In genomic region chr4:104772849-104773248, GRCh38 we compare ENCODE assay signal across 13 cellular contexts.
DNase-seq lines count a peak whose midpoint lies in the region; ATAC-seq and TF ChIP-seq lines count a peak whose summit lies in the region.
"Had no signal": no experiment of that assay in that cellular context is flagged by ENCODE, and none has a peak within 500 bp of the region (broad histone marks: within the 10 kb centered on the region; RNA-seq: fewer than 3 reads in every experiment).

No MANE protein-coding gene starts in this region.

- no peak for TF ChIP-seq CTCF in KMS-11 (conservative IDR thresholded peaks at IDR 0.05; ENCODE audit: low read depth, low read length)

- intact Hi-C loops in right cardiac atrium (cut with DNase I): no loop called here

- DNase-seq in NCI-H82 treated with DMSO at 0.1 percent for 48 hours (lab: John Stamatoyannopoulos, UW; ENCODE audit: unreplicated experiment) (no peak), right cardiac atrium (no peak)
- no peak for DNase-seq in activated naive CD4-positive, alpha-beta T cell treated with anti-CD3 and anti-CD28 coated beads, Interleukin-2, amount 10 ng/mL, durations not matched to agents 7 days and 5 days
- DNase-seq in stimulated activated CD4-positive, alpha-beta T cell treated with anti-CD3 and anti-CD28 coated beads, Interleukin-4, amount 100 ng/mL, for 1 hour: no peak
- DNase-seq: esophagus squamous epithelium; islet precursor cell; NCI-H1092; NK-92 treated with Interleukin-12 subunit alpha and Interleukin-12 subunit beta, amount 100 ng/mL, for 24 hours had no signal

- no peaks in the 10 kb centered on the region for H3K9me3 Mint-ChIP-seq in activated naive CD4-positive, alpha-beta T cell treated with anti-CD3 and anti-CD28 coated beads, Interleukin-2, amount 10 ng/mL, durations not matched to agents 7 days and 5 days

- peak overlapping the region; percentile 71 for H3K4me2 ChIP-seq in KMS-11

- peak; percentile 73 for ATAC-seq in GM18498 (IDR thresholded peaks at IDR 0.05; ENCODE audit: unreplicated experiment)
- peak; percentile 75 for ATAC-seq in GM19452 (IDR thresholded peaks at IDR 0.05; ENCODE audit: unreplicated experiment)
- ATAC-seq in HG02943 (IDR thresholded peaks at IDR 0.05; ENCODE audit: low read depth, unreplicated experiment): peak; percentile 82
- ATAC-seq in right cardiac atrium: no peak

- H3K36me3 Mint-ChIP-seq in activated naive CD4-positive, alpha-beta T cell treated with anti-CD3 and anti-CD28 coated beads, Interleukin-2, amount 10 ng/mL, durations not matched to agents 7 days and 5 days: no peaks in the 10 kb centered on the region

- no peaks in the 10 kb centered on the region for H3K79me2 ChIP-seq in KMS-11 (ENCODE audit: insufficient read depth, low read depth)

- no peak overlapping the region for H3K4me3 Mint-ChIP-seq in activated naive CD4-positive, alpha-beta T cell treated with anti-CD3 and anti-CD28 coated beads, Interleukin-2, amount 10 ng/mL, durations not matched to agents 7 days and 5 days

- 63% methylated on average over 1 of the region's 1 CpG for WGBS in right cardiac atrium

- H3K9me3 ChIP-seq in right cardiac atrium (ENCODE audit: control insufficient read depth, low read length): no peaks in the 10 kb centered on the region
- H3K9me3 ChIP-seq: esophagus squamous epithelium had no signal

- no peaks in the 10 kb centered on the region for H3K4me1 Mint-ChIP-seq in activated naive CD4-positive, alpha-beta T cell treated with anti-CD3 and anti-CD28 coated beads, Interleukin-2, amount 10 ng/mL, durations not matched to agents 7 days and 5 days

- CTCF ChIA-PET in activated naive CD4-positive, alpha-beta T cell treated with anti-CD3 and anti-CD28 coated beads, Interleukin-2, amount 10 ng/mL, durations not matched to agents 7 days and 5 days (lab: Charles Lee): no interaction called here

- H3K27me3 Mint-ChIP-seq in activated naive CD4-positive, alpha-beta T cell treated with anti-CD3 and anti-CD28 coated beads, Interleukin-2, amount 10 ng/mL, durations not matched to agents 7 days and 5 days: no peaks in the 10 kb centered on the region

- H3K4me1 ChIP-seq in KMS-11 (ENCODE audit: low read depth, poor library complexity, severe bottlenecking) (peaks cover 18% of the 10 kb centered on the region), right cardiac atrium (ENCODE audit: control insufficient read depth, insufficient read depth, low read length) (no peaks in the 10 kb centered on the region)
- H3K4me1 ChIP-seq: esophagus squamous epithelium had no signal

- H4K20me1 ChIP-seq in KMS-11 (ENCODE audit: insufficient read depth): no peaks in the 10 kb centered on the region

- no peak overlapping the region for H3K27ac Mint-ChIP-seq in activated naive CD4-positive, alpha-beta T cell treated with anti-CD3 and anti-CD28 coated beads, Interleukin-2, amount 10 ng/mL, durations not matched to agents 7 days and 5 days

- peak overlapping the region; percentile 31; the same call in 1 of the 2 replicates for H2AFZ ChIP-seq in KMS-11 (ENCODE audit: low read depth)

- no peak overlapping the region for H3K9ac ChIP-seq in KMS-11

- no peak overlapping the region for H3K27ac ChIP-seq in KMS-11
- H3K27ac ChIP-seq in right cardiac atrium (ENCODE audit: low read length): no peak overlapping the region
- H3K27ac ChIP-seq: esophagus squamous epithelium, HL-60 had no signal

- H3K27me3 ChIP-seq in KMS-11 (ENCODE audit: insufficient read depth, low read depth) (no peaks in the 10 kb centered on the region), right cardiac atrium (ENCODE audit: control insufficient read depth, insufficient read depth) (no peaks in the 10 kb centered on the region)
- H3K27me3 ChIP-seq: esophagus squamous epithelium had no signal

- H3K4me3 ChIP-seq in KMS-11 (IDR thresholded peaks at IDR 0.05; ENCODE audit: insufficient read depth, low read depth, low read length) (no peak overlapping the region), right cardiac atrium (ENCODE audit: low read length) (no peak overlapping the region)
- H3K4me3 ChIP-seq: esophagus squamous epithelium had no signal

- H3K36me3 ChIP-seq in KMS-11 (ENCODE audit: insufficient read depth): no peaks in the 10 kb centered on the region
- H3K36me3 ChIP-seq: esophagus squamous epithelium had no signal

Comparison
In these comparisons a context has a peak if more than half of its experiments do, and no peak if none do; other contexts are left out.
1. ATAC-seq: peak in GM18498 (single experiment), GM19452 (single experiment) and HG02943 (single experiment); none in right cardiac atrium (0 of 2).